1 cellular context compared by ENCODE assay signal in genomic region chr12:10220398-10221077, GRCh38.
A peak's percentile ranks its signal among the peaks of the same experiment; 100 is the strongest.
TF ChIP-seq lines count a peak whose summit lies in the region.

No MANE protein-coding gene starts in this region.

TF ChIP-seq in liver, 16 proteins besides CTCF, POLR2A, EP300 and RAD21 (continued from another document):
- peak; percentile 66 for TF ChIP-seq REST (IDR thresholded peaks at IDR 0.05)
